In the genomic region with DNA sequence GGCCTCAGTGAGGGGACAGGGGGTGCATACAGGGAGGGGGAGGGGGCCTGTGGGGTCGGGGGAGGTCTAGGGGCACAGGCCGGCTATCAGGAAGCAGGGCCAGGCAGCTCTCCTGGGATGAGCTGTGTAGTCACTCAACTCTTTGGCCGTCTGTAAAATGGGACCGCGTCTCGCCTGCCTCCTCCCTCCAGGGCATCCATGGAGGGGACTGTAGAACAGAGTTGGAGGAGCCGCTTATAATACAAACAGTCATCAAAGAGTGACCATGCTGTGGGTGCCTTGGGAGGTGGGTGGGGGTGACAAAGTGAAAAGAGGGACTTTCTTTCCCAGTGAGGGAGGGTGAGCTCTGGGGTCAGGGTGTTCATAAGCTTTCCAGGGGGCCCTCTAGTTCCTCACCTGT, we compare ENCODE assay signal across 9 cellular contexts.
DNase-seq lines count a peak whose midpoint lies in the region; ATAC-seq, FAIRE-seq and TF ChIP-seq lines count a peak whose summit lies in the region.
"Had no signal": no experiment of that assay in that cellular context is flagged by ENCODE, and none has a peak within 500 bp of the region (broad histone marks: within the 10 kb centered on the region; RNA-seq: fewer than 3 reads in every experiment).

No MANE protein-coding gene starts in this region.

- no peak for TF ChIP-seq CTCF in omental fat pad (IDR thresholded peaks at IDR 0.05)
- TF ChIP-seq CTCF in progenitor cell of endocrine pancreas (IDR thresholded peaks at IDR 0.05; ENCODE audit: unreplicated experiment): no peak

- no peaks in the 10 kb centered on the region for H3K36me3 Mint-ChIP-seq in stimulated activated naive B cell treated with anti-CD40 and anti-IgM and Interleukin-4, amounts not matched to agents 10 μg/mL and 1 μg/mL and 100 μg/mL, for 72 hours
- H3K36me3 Mint-ChIP-seq in progenitor cell of endocrine pancreas (ENCODE audit: insufficient read depth): no peaks in the 10 kb centered on the region

- H3K4me3 Mint-ChIP-seq in stimulated activated naive B cell treated with anti-CD40 and anti-IgM and Interleukin-4, amounts not matched to agents 10 μg/mL and 1 μg/mL and 100 μg/mL, for 72 hours: peak overlapping the region in 1 of 2 donors; percentile 67
- H3K4me3 Mint-ChIP-seq in progenitor cell of endocrine pancreas (ENCODE audit: low read depth): no peak overlapping the region

- H3K9ac ChIP-seq in adipocyte (ENCODE audit: low read length) (peak overlapping the region; percentile 87), mesendoderm (ENCODE audit: low read length) (no peak overlapping the region)

- no peak overlapping the region for H3K18ac ChIP-seq in mesendoderm (ENCODE audit: low read length)

- H4K5ac ChIP-seq in mesendoderm (ENCODE audit: low read length): no peak overlapping the region

- peaks cover 27 to 39% of the 10 kb centered on the region in 2 donors for H3K4me1 Mint-ChIP-seq in stimulated activated naive B cell treated with anti-CD40 and anti-IgM and Interleukin-4, amounts not matched to agents 10 μg/mL and 1 μg/mL and 100 μg/mL, for 72 hours
- peaks cover 41% of the 10 kb centered on the region for H3K4me1 Mint-ChIP-seq in progenitor cell of endocrine pancreas (ENCODE audit: low read depth)

- DNase-seq in GM12891 (ENCODE audit: insufficient read length, low spot score): no peak
- no peak for DNase-seq in adipocyte (ENCODE audit: low read depth)
- no peak for DNase-seq in mesendoderm
- DNase-seq in stimulated activated naive B cell treated with anti-CD40 and anti-IgM and Interleukin-4, amounts not matched to agents 10 μg/mL and 1 μg/mL and 100 μg/mL, for 72 hours: no peak
- no peak for DNase-seq in NCI-H2227 (lab: John Stamatoyannopoulos, UW; ENCODE audit: unreplicated experiment)
- DNase-seq in amniotic stem cell (lab: John Stamatoyannopoulos, UW): no peak
- no peak for DNase-seq in omental fat pad (ENCODE audit: low spot score)
- no peak for DNase-seq in progenitor cell of endocrine pancreas (ENCODE audit: low spot score, unreplicated experiment)
- DNase-seq: DND-41 had no signal

- no peak for TF ChIP-seq POLR2A in GM12891 (IDR thresholded peaks at IDR 0.05; ENCODE audit: low read depth, low read length)

- no peak overlapping the region for H3K4me2 ChIP-seq in mesendoderm (ENCODE audit: low read length)

- H3K27ac ChIP-seq in mesendoderm (ENCODE audit: low read depth, low read length): no peak overlapping the region

- ATAC-seq in stimulated activated naive B cell treated with anti-CD40 and anti-IgM and Interleukin-4, amounts not matched to agents 10 μg/mL and 1 μg/mL and 100 μg/mL, for 72 hours (replicated peaks): peak; percentile 17 to 18
- ATAC-seq in omental fat pad (ENCODE audit: low FRiP score): no peak

- H3K79me1 ChIP-seq in mesendoderm (ENCODE audit: low read length): no peaks in the 10 kb centered on the region

- H3K56ac ChIP-seq in mesendoderm (ENCODE audit: low read length): no peak overlapping the region

- H2BK120ac ChIP-seq in mesendoderm (ENCODE audit: low read depth, low read length): no peak overlapping the region

- peak overlapping the region; percentile 22 for H2BK15ac ChIP-seq in mesendoderm (replicated peaks; ENCODE audit: low read depth)

- FAIRE-seq in GM12891 (lab: Jason Lieb, UNC): peak; percentile 9

- peaks cover 0 to 4% of the 10 kb centered on the region in 2 donors for H3K27me3 Mint-ChIP-seq in stimulated activated naive B cell treated with anti-CD40 and anti-IgM and Interleukin-4, amounts not matched to agents 10 μg/mL and 1 μg/mL and 100 μg/mL, for 72 hours
- H3K27me3 Mint-ChIP-seq in progenitor cell of endocrine pancreas: no peaks in the 10 kb centered on the region

- no peak overlapping the region for H3K27ac Mint-ChIP-seq in stimulated activated naive B cell treated with anti-CD40 and anti-IgM and Interleukin-4, amounts not matched to agents 10 μg/mL and 1 μg/mL and 100 μg/mL, for 72 hours
- no peak overlapping the region for H3K27ac Mint-ChIP-seq in progenitor cell of endocrine pancreas

- no peak overlapping the region for H4K8ac ChIP-seq in mesendoderm (ENCODE audit: low read depth, low read length)

- H3K9me3 ChIP-seq in adipocyte (ENCODE audit: control insufficient read depth, low read length): no peaks in the 10 kb centered on the region

- no CpG with 5 or more reads among the region's 7 CpGs for WGBS in mesendoderm (ENCODE audit: extremely low coverage, insufficient coverage, low lambda C conversion rate)

- no peak overlapping the region for H3K4ac ChIP-seq in mesendoderm (ENCODE audit: low read depth, low read length)

- H3K4me1 ChIP-seq in adipocyte (ENCODE audit: control insufficient read depth, insufficient read depth, low read length) (peaks cover 83% of the 10 kb centered on the region), mesendoderm (ENCODE audit: control insufficient read depth, low read depth, low read length) (peaks cover 9% of the 10 kb centered on the region)

- H3K36me3 ChIP-seq in adipocyte (ENCODE audit: control insufficient read depth, insufficient read depth, low read length, severe bottlenecking): no peaks in the 10 kb centered on the region
- no peaks in the 10 kb centered on the region for H3K36me3 ChIP-seq in mesendoderm (ENCODE audit: control insufficient read depth, insufficient read depth, low read length)

- no peak overlapping the region for H3K23ac ChIP-seq in mesendoderm (ENCODE audit: low read length)

- no peak overlapping the region for H2BK5ac ChIP-seq in mesendoderm (ENCODE audit: low read length)

- H3K4me3 ChIP-seq in adipocyte (ENCODE audit: low read length): no peak overlapping the region
- H3K4me3 ChIP-seq in mesendoderm (ENCODE audit: low read length): no peak overlapping the region

- H2AK5ac ChIP-seq in mesendoderm (ENCODE audit: low read length): no peak overlapping the region

- H3K27me3 ChIP-seq in adipocyte (replicated peaks; ENCODE audit: control insufficient read depth, insufficient read depth, low read length): no peaks in the 10 kb centered on the region
- no peaks in the 10 kb centered on the region for H3K27me3 ChIP-seq in mesendoderm (ENCODE audit: insufficient read depth, low read length, poor library complexity)

- H3K79me2 ChIP-seq in mesendoderm (ENCODE audit: control insufficient read depth, insufficient read depth, low read length): no peaks in the 10 kb centered on the region

- no peaks in the 10 kb centered on the region for H3K9me3 Mint-ChIP-seq in stimulated activated naive B cell treated with anti-CD40 and anti-IgM and Interleukin-4, amounts not matched to agents 10 μg/mL and 1 μg/mL and 100 μg/mL, for 72 hours
- H3K9me3 Mint-ChIP-seq in progenitor cell of endocrine pancreas (ENCODE audit: low read depth): no peaks in the 10 kb centered on the region

TF ChIP-seq in GM12891, 5 proteins besides CTCF, POLR2A, EP300 and RAD21:
- no peak for TF ChIP-seq POLR2AphosphoS5 (IDR thresholded peaks at IDR 0.05; ENCODE audit: low read depth, low read length)
- TF ChIP-seq SPI1 (IDR thresholded peaks at IDR 0.05; ENCODE audit: low read depth, low read length): no peak
- TF ChIP-seq POU2F2 (IDR thresholded peaks at IDR 0.05; ENCODE audit: low read depth, low read length): no peak
- TF ChIP-seq TAF1 (IDR thresholded peaks at IDR 0.05; ENCODE audit: low read depth, low read length): no peak
- no peak for TF ChIP-seq PAX5 (IDR thresholded peaks at IDR 0.05; ENCODE audit: insufficient read depth, low read length, severe bottlenecking)
